ENCODE assay signal across 1 cellular context in genomic region chr2:38262514-38262871, GRCh38.
TF ChIP-seq lines count a peak whose summit lies in the region.

No MANE protein-coding gene starts in this region.

TF ChIP-seq in WTC11, 78 proteins besides CTCF, POLR2A, EP300 and RAD21 (continued from another document):
- TF ChIP-seq, protein P1, sequence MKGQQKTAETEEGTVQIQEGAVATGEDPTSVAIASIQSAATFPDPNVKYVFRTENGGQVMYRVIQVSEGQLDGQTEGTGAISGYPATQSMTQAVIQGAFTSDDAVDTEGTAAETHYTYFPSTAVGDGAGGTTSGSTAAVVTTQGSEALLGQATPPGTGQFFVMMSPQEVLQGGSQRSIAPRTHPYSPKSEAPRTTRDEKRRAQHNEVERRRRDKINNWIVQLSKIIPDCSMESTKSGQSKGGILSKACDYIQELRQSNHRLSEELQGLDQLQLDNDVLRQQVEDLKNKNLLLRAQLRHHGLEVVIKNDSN (CRISPR knock-in tag; IDR thresholded peaks at IDR 0.05) = no peak
- TF ChIP-seq GTF2I (CRISPR knock-in tag; conservative IDR thresholded peaks at IDR 0.05) (no peak), ZNF512 (CRISPR knock-in tag; IDR thresholded peaks at IDR 0.05; ENCODE audit: borderline replicate concordance) (no peak), SMAD3 (CRISPR knock-in tag; IDR thresholded peaks at IDR 0.05; ENCODE audit: borderline replicate concordance) (no peak), ELF4 (CRISPR knock-in tag; IDR thresholded peaks at IDR 0.05; ENCODE audit: low read depth) (no peak), MAX (CRISPR knock-in tag; IDR thresholded peaks at IDR 0.05) (no peak), ZNF396 (CRISPR knock-in tag; IDR thresholded peaks at IDR 0.05; ENCODE audit: borderline replicate concordance) (no peak), IRF2 (CRISPR knock-in tag; IDR thresholded peaks at IDR 0.05; ENCODE audit: borderline replicate concordance, low read depth) (no peak), ZNF219 (CRISPR knock-in tag; IDR thresholded peaks at IDR 0.05; ENCODE audit: borderline replicate concordance) (no peak)
- TF ChIP-seq, protein P2, sequence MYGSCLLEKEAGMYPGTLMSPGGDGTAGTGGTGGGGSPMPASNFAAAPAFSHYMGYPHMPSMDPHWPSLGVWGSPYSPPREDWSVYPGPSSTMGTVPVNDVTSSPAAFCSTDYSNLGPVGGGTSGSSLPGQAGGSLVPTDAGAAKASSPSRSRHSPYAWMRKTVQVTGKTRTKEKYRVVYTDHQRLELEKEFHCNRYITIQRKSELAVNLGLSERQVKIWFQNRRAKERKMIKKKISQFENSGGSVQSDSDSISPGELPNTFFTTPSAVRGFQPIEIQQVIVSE (CRISPR knock-in tag; IDR thresholded peaks at IDR 0.05; ENCODE audit: borderline replicate concordance) = no peak
